23 cellular contexts compared by ENCODE assay signal in genomic region chr1:171868217-171868616, GRCh38. TPM values are rescaled to one million over a fixed set of nuclear protein-coding genes. Genes with fewer than 3 reads are reported as not detected.
DNase-seq lines count a peak whose midpoint lies in the region; ATAC-seq and TF ChIP-seq lines count a peak whose summit lies in the region.
"Had no signal": no experiment of that assay in that cellular context is flagged by ENCODE, and none has a peak within 500 bp of the region (broad histone marks: within the 10 kb centered on the region; RNA-seq: fewer than 3 reads in every experiment).

No MANE protein-coding gene starts in this region.

- H3K27me3 Mint-ChIP-seq in GM23338 (ENCODE audit: insufficient read depth, low read depth, poor library complexity), result no peaks in the 10 kb centered on the region
- H3K27me3 Mint-ChIP-seq: stimulated activated memory B cell treated with anti-CD40 and anti-IgM and Interleukin-4, amounts not matched to agents 10 μg/mL and 1 μg/mL and 100 μg/mL, for 72 hours had no signal

- H4K20me1 ChIP-seq in GM23338 (replicated peaks; ENCODE audit: insufficient read depth), result no peaks in the 10 kb centered on the region

- H2AFZ ChIP-seq in GM23338, result no peak overlapping the region

- H3K36me3 ChIP-seq in gastroesophageal sphincter (no peaks in the 10 kb centered on the region), GM23338 (ENCODE audit: insufficient read depth) (no peaks in the 10 kb centered on the region)
- H3K36me3 ChIP-seq: colonic mucosa, HAP-1, right atrium auricular region, thoracic aorta had no signal

- H3K4me3 Mint-ChIP-seq in GM23338, result no peak overlapping the region
- H3K4me3 Mint-ChIP-seq: CD14-positive monocyte; stimulated activated memory B cell treated with anti-CD40 and anti-IgM and Interleukin-4, amounts not matched to agents 10 μg/mL and 1 μg/mL and 100 μg/mL, for 72 hours had no signal

- H3F3A ChIP-seq in GM23338 (replicated peaks; ENCODE audit: low read depth), result no peaks in the 10 kb centered on the region

- H3K4me1 ChIP-seq in gastroesophageal sphincter (no peaks in the 10 kb centered on the region), GM23338 (ENCODE audit: insufficient read depth) (peaks cover 18% of the 10 kb centered on the region)
- H3K4me1 ChIP-seq: colonic mucosa, HAP-1, right atrium auricular region had no signal

- no peak overlapping the region for H3K27ac Mint-ChIP-seq in GM23338
- H3K27ac Mint-ChIP-seq: CD14-positive monocyte; stimulated activated memory B cell treated with anti-CD40 and anti-IgM and Interleukin-4, amounts not matched to agents 10 μg/mL and 1 μg/mL and 100 μg/mL, for 72 hours had no signal

- H3K36me3 Mint-ChIP-seq in GM23338 (ENCODE audit: low read depth), result no peaks in the 10 kb centered on the region
- H3K36me3 Mint-ChIP-seq: CD14-positive monocyte; stimulated activated memory B cell treated with anti-CD40 and anti-IgM and Interleukin-4, amounts not matched to agents 10 μg/mL and 1 μg/mL and 100 μg/mL, for 72 hours had no signal

- no peak for TF ChIP-seq POLR2A in gastroesophageal sphincter (IDR thresholded peaks at IDR 0.05)

- no peak for ATAC-seq in GM21515 (IDR thresholded peaks at IDR 0.05; ENCODE audit: unreplicated experiment)
- ATAC-seq in gastroesophageal sphincter, result no peak
- ATAC-seq in GM23338, result no peak
- ATAC-seq: stimulated activated memory B cell treated with anti-CD40 and anti-IgM and Interleukin-4, amounts not matched to agents 10 μg/mL and 1 μg/mL and 100 μg/mL, for 72 hours had no signal

- peaks cover 14% of the 10 kb centered on the region for H3K4me1 Mint-ChIP-seq in GM23338
- H3K4me1 Mint-ChIP-seq: stimulated activated memory B cell treated with anti-CD40 and anti-IgM and Interleukin-4, amounts not matched to agents 10 μg/mL and 1 μg/mL and 100 μg/mL, for 72 hours had no signal

- 65 to 93% methylated on average over 2 to 3 of the region's 3 CpGs for WGBS in gastroesophageal sphincter (ENCODE audit: low coverage in 1 of 2), 2 donors

- no peak overlapping the region for H3K4me2 ChIP-seq in GM23338

- TF ChIP-seq EP300 in gastroesophageal sphincter (IDR thresholded peaks at IDR 0.05), result no peak

- H3K27me3 ChIP-seq in gastroesophageal sphincter, result no peaks in the 10 kb centered on the region
- no peaks in the 10 kb centered on the region for H3K27me3 ChIP-seq in GM23338 (ENCODE audit: insufficient read depth)
- H3K27me3 ChIP-seq: colonic mucosa, right atrium auricular region had no signal

- no peaks in the 10 kb centered on the region for H3K9me3 ChIP-seq in gastroesophageal sphincter
- H3K9me3 ChIP-seq: colonic mucosa, HAP-1, right atrium auricular region, thoracic aorta had no signal

- H3K9me2 ChIP-seq in GM23338 (ENCODE audit: insufficient read depth), result no peaks in the 10 kb centered on the region

- DNase-seq in G401 (ENCODE audit: low spot score), result peak; percentile 77
- peak; percentile 84 for DNase-seq in NCI-H226
- peak; percentile 70 for DNase-seq in cerebellar cortex (ENCODE audit: low spot score)
- DNase-seq in medulla oblongata (ENCODE audit: extremely low spot score), result peak; percentile 34
- no peak for DNase-seq in stimulated activated CD4-positive, alpha-beta T cell treated with anti-CD3 and anti-CD28 coated beads, Interleukin-4, amount 100 ng/mL, for 1 hour
- DNase-seq in GM23338 (ENCODE audit: low spot score), result no peak
- DNase-seq: activated CD4-positive, alpha-beta T cell treated with anti-CD3 and anti-CD28 coated beads, Interleukin-2, amount 50 U/mL, for 1 hour; activated CD8-positive, alpha-beta memory T cell treated with anti-CD3 and anti-CD28 coated beads, Interleukin-2, amount 50 U/mL, for 48 hours; activated gamma-delta T cell; amniotic stem cell; colonic mucosa; DMS 273 treated with DMSO at 0.1 percent for 48 hours; foreskin fibroblast; IMR-90; NCI-H1694 treated with DMSO at 0.1 percent for 48 hours; NCI-H446 treated with DMSO at 0.1 percent for 48 hours had no signal

- in situ Hi-C loops in G401 (cut with HindIII; ENCODE audit: low sequenced_read_pairs), result no loop called here

- no peak overlapping the region for H3K4me3 ChIP-seq in gastroesophageal sphincter
- no peak overlapping the region for H3K4me3 ChIP-seq in GM23338
- H3K4me3 ChIP-seq: colonic mucosa, HAP-1, right atrium auricular region, thoracic aorta had no signal

- H3K9me3 Mint-ChIP-seq in GM23338, result no peaks in the 10 kb centered on the region
- H3K9me3 Mint-ChIP-seq: CD14-positive monocyte; stimulated activated memory B cell treated with anti-CD40 and anti-IgM and Interleukin-4, amounts not matched to agents 10 μg/mL and 1 μg/mL and 100 μg/mL, for 72 hours had no signal

- TF ChIP-seq CTCF in gastroesophageal sphincter (IDR thresholded peaks at IDR 0.05) (no peak), GM23338 (conservative IDR thresholded peaks at IDR 0.05; ENCODE audit: low read depth in 2 of 2) (no peak)

- H3K27ac ChIP-seq in gastroesophageal sphincter (peak overlapping the region in 1 of 4 donors; percentile 16), GM23338 (ENCODE audit: low read depth) (no peak overlapping the region)
- H3K27ac ChIP-seq: colonic mucosa, right atrium auricular region, thoracic aorta had no signal

- no peaks in the 10 kb centered on the region for H3K79me2 ChIP-seq in GM23338 (replicated peaks; ENCODE audit: insufficient read depth)

TF ChIP-seq in GM23338, 12 proteins besides CTCF, POLR2A, EP300 and RAD21:
- TF ChIP-seq EZH2phosphoT487 (IDR thresholded peaks at IDR 0.05; ENCODE audit: unreplicated experiment) (no peak), POLR2AphosphoS5 (IDR thresholded peaks at IDR 0.05; ENCODE audit: low read depth) (no peak), ZNF114 (CRISPR knock-in tag; IDR thresholded peaks at IDR 0.05) (no peak), ZNF331 (CRISPR knock-in tag; IDR thresholded peaks at IDR 0.05; ENCODE audit: low read depth) (no peak)
TF ChIP-seq in GM23338: peak in this region for 0.

RNA-seq across cellular contexts. Expression of gene DNM3, which starts 26.9 kb away (rescaled TPM):
- 8.3 and 13.0 TPM in 2 replicates for total RNA-seq in G401 (2014; rRNA removed; shearing (Covaris generic))
- 1 to 10 TPM; 1.9 to 5.0 (median 3.9) TPM for total RNA-seq in gastroesophageal sphincter
- total RNA-seq in GM23338 (2014; rRNA removed; shearing (Covaris generic)), result 4.6 and 12.2 TPM in 2 replicates
- polyA plus RNA-seq in GM23338 (2016; fragmentation: Nextera tagmentation; extraction: Ambion mirVana), result 4.2 and 5.2 TPM in 2 replicates
- polyA plus RNA-seq: CD14-positive monocyte had no signal

Comparison
In these comparisons a context has a peak if more than half of its experiments do, and no peak if none do; other contexts are left out.
1. DNase-seq: peak in G401 (single experiment), NCI-H226 (single experiment), cerebellar cortex (single experiment) and medulla oblongata (single experiment); none in stimulated activated CD4-positive, alpha-beta T cell treated with anti-CD3 and anti-CD28 coated beads, Interleukin-4, amount 100 ng/mL, for 1 hour (single experiment) and GM23338 (single experiment).